2 cellular contexts compared by ENCODE assay signal in the genomic region with DNA sequence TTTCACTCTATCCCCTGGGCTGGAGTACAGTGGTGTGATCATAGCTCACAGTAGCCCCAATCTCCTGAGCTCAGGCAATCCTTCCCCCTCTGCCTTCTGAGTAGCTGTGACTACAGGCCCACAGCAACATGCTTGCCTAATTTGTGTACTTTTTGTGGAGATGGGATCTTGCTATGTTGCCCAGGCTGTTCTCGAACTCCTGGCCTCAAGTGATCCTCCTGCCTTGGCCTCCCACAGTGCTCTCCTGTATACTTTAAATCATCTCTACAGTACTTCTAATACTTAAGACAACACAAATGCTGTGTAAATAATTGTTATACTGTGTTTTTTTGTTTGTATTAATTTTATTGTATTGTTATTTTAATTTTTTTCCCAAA.
TF ChIP-seq lines count a peak whose summit lies in the region.

No MANE protein-coding gene starts in this region.

TF ChIP-seq in endothelial cell of umbilical vein, 7 proteins besides CTCF, POLR2A, EP300 and RAD21:
- TF ChIP-seq, protein P1, sequence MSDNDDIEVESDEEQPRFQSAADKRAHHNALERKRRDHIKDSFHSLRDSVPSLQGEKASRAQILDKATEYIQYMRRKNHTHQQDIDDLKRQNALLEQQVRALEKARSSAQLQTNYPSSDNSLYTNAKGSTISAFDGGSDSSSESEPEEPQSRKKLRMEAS (IDR thresholded peaks at IDR 0.05; ENCODE audit: insufficient read depth, insufficient read length): no peak
- TF ChIP-seq JUN (IDR thresholded peaks at IDR 0.05; ENCODE audit: borderline replicate concordance, insufficient read depth, insufficient read length, low read depth) (no peak), POLR2AphosphoS5 (IDR thresholded peaks at IDR 0.05; ENCODE audit: insufficient read depth, low read depth, low read length) (no peak), GATA2 (IDR thresholded peaks at IDR 0.05; ENCODE audit: insufficient read depth, insufficient read length, low read depth, low read length) (no peak), EZH2 (IDR thresholded peaks at IDR 0.05; ENCODE audit: borderline replicate concordance, low read depth, low read length, severe bottlenecking) (no peak), FOS (IDR thresholded peaks at IDR 0.05; ENCODE audit: borderline replicate concordance, insufficient read depth, low read length) (no peak)
TF ChIP-seq in endothelial cell of umbilical vein: peak in this region for 0.

TF ChIP-seq in SK-N-SH treated with all-trans-retinoic acid at 6 μM for 48 hours, 23 proteins besides CTCF, POLR2A, EP300 and RAD21:
- TF ChIP-seq CSDC2 (CRISPR knock-in tag; IDR thresholded peaks at IDR 0.05) (no peak), BACH2 (CRISPR knock-in tag; IDR thresholded peaks at IDR 0.05; ENCODE audit: borderline replicate concordance) (no peak), PPARA (CRISPR knock-in tag; IDR thresholded peaks at IDR 0.05; ENCODE audit: borderline replicate concordance) (no peak)
TF ChIP-seq in SK-N-SH treated with all-trans-retinoic acid at 6 μM for 48 hours: peak in this region for 0.
